ENCODE assay signal across 18 cellular contexts in the genomic region with DNA sequence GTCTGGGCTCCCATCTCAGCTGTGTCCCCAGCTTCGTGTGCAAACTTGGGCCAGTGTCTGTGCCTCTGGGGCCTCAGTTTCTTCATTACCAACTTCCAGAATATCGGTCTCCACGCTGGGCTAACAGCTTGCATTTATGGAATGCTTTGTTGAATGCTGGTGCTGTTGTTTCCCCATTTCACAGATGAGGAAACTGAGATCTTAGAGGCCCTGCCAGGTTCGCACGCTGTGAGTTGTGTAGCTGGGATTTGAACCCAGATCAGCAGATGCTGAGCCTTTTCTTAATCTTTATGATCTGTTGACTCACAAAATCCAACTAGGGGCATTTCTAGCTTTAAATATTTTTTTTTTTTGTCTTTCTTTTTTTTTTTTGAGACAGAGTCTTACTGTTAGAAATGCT.
DNase-seq lines count a peak whose midpoint lies in the region; ATAC-seq, FAIRE-seq and TF ChIP-seq lines count a peak whose summit lies in the region.
"Had no signal": no experiment of that assay in that cellular context is flagged by ENCODE, and none has a peak within 500 bp of the region (broad histone marks: within the 10 kb centered on the region; RNA-seq: fewer than 3 reads in every experiment).

No MANE protein-coding gene starts in this region.

- peak overlapping the region; percentile 80 for H2BK12ac ChIP-seq in trophoblast cell (ENCODE audit: low read length)

- no CpG with 5 or more reads among the region's 5 CpGs for WGBS in trophoblast cell (ENCODE audit: extremely low coverage, insufficient coverage, insufficient read length)

- FAIRE-seq in keratinocyte (lab: Jason Lieb, UNC) = no peak
- FAIRE-seq: GM12891, GM19239 had no signal

- ATAC-seq in Right ventricle myocardium superior (ENCODE audit: poor library complexity) (no peak), RWPE2 (ENCODE audit: low read depth) (no peak), HG02970 (IDR thresholded peaks at IDR 0.05; ENCODE audit: low FRiP score, unreplicated experiment) (no peak)

- peak overlapping the region; percentile 70 for H2BK120ac ChIP-seq in trophoblast cell (ENCODE audit: insufficient read depth, low read length, poor library complexity)

- H3K9ac ChIP-seq in keratinocyte (ENCODE audit: control insufficient read depth, extremely low read depth, insufficient read depth, low read length) = no peak overlapping the region
- no peak overlapping the region for H3K9ac ChIP-seq in trophoblast cell (ENCODE audit: low read length)
- H3K9ac ChIP-seq: BLaER1 had no signal

- H3K79me1 ChIP-seq in trophoblast cell (ENCODE audit: low read length) = peaks cover 12% of the 10 kb centered on the region

- no peak overlapping the region for H4K12ac ChIP-seq in trophoblast cell (ENCODE audit: low read depth, low read length)

- H3K27ac ChIP-seq in RWPE2 (ENCODE audit: poor library complexity, severe bottlenecking) (peak overlapping the region; percentile 62), keratinocyte (ENCODE audit: control insufficient read depth, insufficient read depth, low read length) (no peak overlapping the region), trophoblast cell (ENCODE audit: low read depth, low read length) (no peak overlapping the region)
- H3K27ac ChIP-seq: BLaER1 had no signal

- dilution Hi-C loops in keratinocyte (cut with MboI; ENCODE audit: extremely low pct_ligation_motif_present, low sequenced_read_pairs) = no loop called here

- TF ChIP-seq CTCF in RWPE2 (IDR thresholded peaks at IDR 0.05; ENCODE audit: poor library complexity, severe bottlenecking) (no peak), keratinocyte (optimal IDR thresholded peaks at IDR 0.05 in 1 of 3, IDR thresholded peaks at IDR 0.05 in 1 of 3, conservative IDR thresholded peaks at IDR 0.05 in 1 of 3; ENCODE audit: extremely low read depth in 1 of 3, insufficient read depth in 2 of 3, low read length in 3 of 3) (no peak)

- H2AFZ ChIP-seq in keratinocyte (ENCODE audit: control insufficient read depth, low read length) (no peak overlapping the region), trophoblast cell (ENCODE audit: insufficient read depth, low read length, poor library complexity) (peak overlapping the region; percentile 64)

- H3K18ac ChIP-seq in trophoblast cell (ENCODE audit: low read length) = peak overlapping the region; percentile 55

- H3K4ac ChIP-seq in trophoblast cell (ENCODE audit: low read depth, low read length) = no peak overlapping the region

- H3K36me3 ChIP-seq in RWPE2 (ENCODE audit: low read depth) = no peaks in the 10 kb centered on the region
- no peaks in the 10 kb centered on the region for H3K36me3 ChIP-seq in keratinocyte (ENCODE audit: control insufficient read depth in 2 of 2, extremely low read depth in 1 of 2, insufficient read depth in 2 of 2, low read length in 2 of 2)
- H3K36me3 ChIP-seq in trophoblast cell (ENCODE audit: control insufficient read depth in 1 of 2, insufficient read depth in 2 of 2, low read length in 2 of 2) = no peaks in the 10 kb centered on the region
- H3K36me3 ChIP-seq: BLaER1 had no signal

- no peak overlapping the region for H3K23ac ChIP-seq in trophoblast cell (ENCODE audit: low read length)

- H4K8ac ChIP-seq in trophoblast cell (ENCODE audit: low read depth, low read length) = peak overlapping the region; percentile 42

- no peaks in the 10 kb centered on the region for H3K9me1 ChIP-seq in keratinocyte (ENCODE audit: control insufficient read depth, extremely low read depth, insufficient read depth, low read length)

- H2BK5ac ChIP-seq in trophoblast cell (ENCODE audit: low read depth, low read length, poor library complexity) = peak overlapping the region; percentile 51

- no peaks in the 10 kb centered on the region for H3K79me2 ChIP-seq in keratinocyte (ENCODE audit: control insufficient read depth, insufficient read depth, low read length)
- no peaks in the 10 kb centered on the region for H3K79me2 ChIP-seq in trophoblast cell (ENCODE audit: control insufficient read depth, insufficient read depth, low read length, poor library complexity)

- H3K4me1 ChIP-seq in RWPE2 (ENCODE audit: insufficient read depth, poor library complexity, severe bottlenecking) = peaks cover 12% of the 10 kb centered on the region
- H3K4me1 ChIP-seq in keratinocyte (ENCODE audit: control insufficient read depth, extremely low read depth, insufficient read depth, low read length) = peaks cover 19% of the 10 kb centered on the region
- peaks cover 18 to 19% of the 10 kb centered on the region in 2 experiments for H3K4me1 ChIP-seq in trophoblast cell (ENCODE audit: control insufficient read depth in 1 of 2, insufficient read depth in 2 of 2, low read length in 2 of 2)

- H4K20me1 ChIP-seq in keratinocyte (ENCODE audit: control insufficient read depth, extremely low read depth, insufficient read depth, low read length) = no peaks in the 10 kb centered on the region
- H4K20me1 ChIP-seq: BLaER1 had no signal

- H3K9me3 ChIP-seq in RWPE2 (ENCODE audit: severe bottlenecking) (no peaks in the 10 kb centered on the region), keratinocyte (ENCODE audit: control insufficient read depth, low read depth, low read length) (no peaks in the 10 kb centered on the region), trophoblast cell (ENCODE audit: insufficient read depth, low read depth, low read length) (no peaks in the 10 kb centered on the region)
- H3K9me3 ChIP-seq: BLaER1 had no signal

- peak overlapping the region; percentile 83 for H4K91ac ChIP-seq in trophoblast cell (ENCODE audit: low read depth, low read length)

- intact Hi-C loops in cardiac septum (cut with DNase I) = no loop called here
- intact Hi-C loops in Right ventricle myocardium superior (cut with DNase I) = no loop called here

- DNase-seq in cardiac septum (ENCODE audit: low spot score) (peak; percentile 35), Right ventricle myocardium superior (no peak), RWPE2 (ENCODE audit: low spot score) (no peak), keratinocyte (ENCODE audit: low read depth, low spot score) (no peak), trophoblast cell (no peak), SW 1271 (lab: John Stamatoyannopoulos, UW) (no peak), dedifferentiated amniotic fluid mesenchymal stem cell (ENCODE audit: extremely low spot score) (no peak)
- DNase-seq: 8988T; AML-193; Calu3; CD4-positive, CD25-positive, alpha-beta regulatory T cell; DMS 273 treated with DMSO at 0.1 percent for 48 hours; HCEC 1CT; HFFc6 had no signal

- H3K27me3 ChIP-seq in RWPE2 (ENCODE audit: insufficient read depth, poor library complexity, severe bottlenecking) (no peaks in the 10 kb centered on the region), keratinocyte (ENCODE audit: control insufficient read depth, extremely low read depth, insufficient read depth, low read length) (no peaks in the 10 kb centered on the region), trophoblast cell (ENCODE audit: insufficient read depth, low read length) (no peaks in the 10 kb centered on the region)
- H3K27me3 ChIP-seq: BLaER1 had no signal

- H3K4me3 ChIP-seq in RWPE2 (ENCODE audit: severe bottlenecking) = no peak overlapping the region
- H3K4me3 ChIP-seq in keratinocyte (ENCODE audit: control insufficient read depth in 2 of 3, extremely low read depth in 1 of 3, insufficient read depth in 2 of 3, low read depth in 1 of 3, low read length in 3 of 3) = no peak overlapping the region
- no peak overlapping the region for H3K4me3 ChIP-seq in trophoblast cell (ENCODE audit: low read depth, low read length)
- H3K4me3 ChIP-seq: BLaER1 had no signal

- H3K4me2 ChIP-seq in keratinocyte (ENCODE audit: control insufficient read depth, extremely low read depth, insufficient read depth, low read depth, low read length) = peak overlapping the region; percentile 58
- no peak overlapping the region for H3K4me2 ChIP-seq in trophoblast cell (ENCODE audit: low read length)
- H3K4me2 ChIP-seq: BLaER1 had no signal

- H3K14ac ChIP-seq in trophoblast cell (ENCODE audit: low read length) = peak overlapping the region; percentile 32

- H2AK5ac ChIP-seq in trophoblast cell (ENCODE audit: low read length) = peak overlapping the region; percentile 94
